14 cellular contexts compared by ENCODE assay signal in the genomic region with DNA sequence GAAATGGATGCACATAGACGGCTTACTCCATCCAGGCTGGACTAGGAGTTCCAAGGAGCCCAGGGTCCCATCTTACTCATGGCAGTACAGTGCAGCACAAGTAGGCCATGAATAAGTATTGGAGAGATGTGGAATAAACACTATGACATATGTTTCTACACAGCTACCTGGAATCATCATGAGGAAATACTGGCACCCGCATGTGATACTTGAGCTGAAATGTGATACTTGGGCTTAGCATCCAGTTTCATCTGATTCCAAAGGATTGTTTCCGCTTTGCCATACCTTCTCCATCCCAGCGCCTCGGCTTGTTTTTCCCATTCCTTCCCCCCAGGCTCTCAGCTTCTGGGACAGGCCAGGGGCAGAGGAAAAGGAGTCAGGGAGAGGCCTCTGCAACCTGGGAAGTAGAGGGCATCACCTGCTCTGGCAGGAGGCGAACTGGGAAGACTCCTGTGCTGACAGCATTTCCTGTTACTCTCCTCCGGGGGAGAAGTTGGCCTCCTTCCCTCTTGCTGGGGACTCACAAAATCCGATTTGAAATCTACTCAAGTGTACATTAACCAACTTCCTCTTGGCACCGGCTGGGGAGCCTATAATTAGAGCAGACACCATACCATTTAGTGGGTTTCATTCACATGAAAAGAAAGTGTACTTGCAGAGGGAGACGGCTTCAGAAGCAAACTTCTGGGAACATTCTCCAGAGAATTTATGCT.
DNase-seq lines count a peak whose midpoint lies in the region; ATAC-seq and TF ChIP-seq lines count a peak whose summit lies in the region.
"Had no signal": no experiment of that assay in that cellular context is flagged by ENCODE, and none has a peak within 500 bp of the region (broad histone marks: within the 10 kb centered on the region; RNA-seq: fewer than 3 reads in every experiment).

No MANE protein-coding gene starts in this region.

- H3K9ac ChIP-seq in SK-N-MC (ENCODE audit: insufficient read length) = no peak overlapping the region

- H3K9me3 ChIP-seq in SK-N-MC (ENCODE audit: low read depth, low read length) = no peaks in the 10 kb centered on the region
- H3K9me3 ChIP-seq in Peyer's patch = no peaks in the 10 kb centered on the region
- H3K9me3 ChIP-seq in effector memory CD4-positive, alpha-beta T cell (ENCODE audit: control insufficient read depth, low read length) = no peaks in the 10 kb centered on the region
- H3K9me3 ChIP-seq in CD4-positive, alpha-beta T cell (ENCODE audit: control insufficient read depth, low read length) = no peaks in the 10 kb centered on the region
- H3K9me3 ChIP-seq: uterus had no signal

- no peaks in the 10 kb centered on the region for H3K4me1 ChIP-seq in Peyer's patch
- no peaks in the 10 kb centered on the region for H3K4me1 ChIP-seq in effector memory CD4-positive, alpha-beta T cell (ENCODE audit: control insufficient read depth, insufficient read depth, low read length, poor library complexity, severe bottlenecking)
- H3K4me1 ChIP-seq: uterus had no signal

- H3K4me3 Mint-ChIP-seq in CD4-positive, alpha-beta T cell = no peak overlapping the region
- H3K4me3 Mint-ChIP-seq: activated CD4-positive, alpha-beta T cell treated with anti-CD3 and anti-CD28 coated beads, Interleukin-2, amount 10 ng/mL, durations not matched to agents 24 days and 14 days; memory B cell had no signal

- no peak for TF ChIP-seq POLR2A in Peyer's patch (IDR thresholded peaks at IDR 0.05)

- no peak for TF ChIP-seq CTCF in Peyer's patch (IDR thresholded peaks at IDR 0.05)
- no peak for TF ChIP-seq CTCF in CD4-positive, alpha-beta T cell (IDR thresholded peaks at IDR 0.05)

- peak; percentile 32 for DNase-seq in NCI-H510A treated with DMSO at 0.1 percent for 48 hours (lab: John Stamatoyannopoulos, UW)
- DNase-seq in NCI-H510A (lab: John Stamatoyannopoulos, UW) = no peak
- DNase-seq in NCI-H1092 treated with DMSO at 0.1 percent for 48 hours (lab: John Stamatoyannopoulos, UW) = peak; percentile 22
- peak; percentile 12 for DNase-seq in SK-N-MC (ENCODE audit: low read depth, low spot score)
- DNase-seq in mucosa of gallbladder (ENCODE audit: low spot score) = peak; percentile 37
- no peak for DNase-seq in Peyer's patch
- DNase-seq in effector memory CD4-positive, alpha-beta T cell = no peak
- DNase-seq in CD4-positive, alpha-beta T cell = no peak
- DNase-seq: activated CD4-positive, alpha-beta T cell treated with anti-CD3 and anti-CD28 coated beads, Interleukin-2, amount 10 ng/mL, durations not matched to agents 24 days and 14 days; activated gamma-delta T cell treated with Interleukin-2 at 50 U/mL for 16 hours; NCI-H187; uterus had no signal

- no peaks in the 10 kb centered on the region for H3K36me3 Mint-ChIP-seq in CD4-positive, alpha-beta T cell (ENCODE audit: low read depth)

- H3K36me3 ChIP-seq in SK-N-MC (ENCODE audit: insufficient read depth, low read length) = no peaks in the 10 kb centered on the region
- no peaks in the 10 kb centered on the region for H3K36me3 ChIP-seq in Peyer's patch
- no peaks in the 10 kb centered on the region for H3K36me3 ChIP-seq in effector memory CD4-positive, alpha-beta T cell (ENCODE audit: control insufficient read depth, insufficient read depth, low read length)
- H3K36me3 ChIP-seq: cardiac muscle cell, uterus had no signal

- H3K27ac ChIP-seq in SK-N-MC (no peak overlapping the region), Peyer's patch (no peak overlapping the region)
- H3K27ac ChIP-seq in effector memory CD4-positive, alpha-beta T cell (ENCODE audit: insufficient read depth, low read length, poor library complexity, severe bottlenecking) = no peak overlapping the region
- no peak overlapping the region for H3K27ac ChIP-seq in CD4-positive, alpha-beta T cell (ENCODE audit: low read depth, low read length)
- H3K27ac ChIP-seq: cardiac muscle cell, uterus had no signal

- H3K4me3 ChIP-seq in SK-N-MC (no peak overlapping the region), Peyer's patch (no peak overlapping the region)
- no peak overlapping the region for H3K4me3 ChIP-seq in effector memory CD4-positive, alpha-beta T cell (ENCODE audit: insufficient read depth, low read depth, low read length, poor library complexity, severe bottlenecking)
- H3K4me3 ChIP-seq: cardiac muscle cell, uterus had no signal

- POLR2A ChIA-PET in CD4-positive, alpha-beta T cell (lab: Charles Lee) = no interaction called here

- intact Hi-C loops in CD4-positive, alpha-beta T cell (cut with DNase I, micrococcal nuclease) = no loop called here

- no peak overlapping the region for H3K27ac Mint-ChIP-seq in CD4-positive, alpha-beta T cell
- H3K27ac Mint-ChIP-seq: activated CD4-positive, alpha-beta T cell treated with anti-CD3 and anti-CD28 coated beads, Interleukin-2, amount 10 ng/mL, durations not matched to agents 24 days and 14 days; memory B cell had no signal

- no peaks in the 10 kb centered on the region for H3K27me3 ChIP-seq in Peyer's patch
- H3K27me3 ChIP-seq in effector memory CD4-positive, alpha-beta T cell (replicated peaks; ENCODE audit: control insufficient read depth, insufficient read depth, low read length, poor library complexity, severe bottlenecking) = no peaks in the 10 kb centered on the region
- H3K27me3 ChIP-seq in CD4-positive, alpha-beta T cell (ENCODE audit: control insufficient read depth, insufficient read depth, low read length) = no peaks in the 10 kb centered on the region
- H3K27me3 ChIP-seq: cardiac muscle cell, uterus had no signal

- H3K27me3 Mint-ChIP-seq in CD4-positive, alpha-beta T cell = no peaks in the 10 kb centered on the region
- H3K27me3 Mint-ChIP-seq: activated CD4-positive, alpha-beta T cell treated with anti-CD3 and anti-CD28 coated beads, Interleukin-2, amount 10 ng/mL, durations not matched to agents 24 days and 14 days; memory B cell had no signal

- no peaks in the 10 kb centered on the region for H3K9me3 Mint-ChIP-seq in CD4-positive, alpha-beta T cell
- H3K9me3 Mint-ChIP-seq: activated CD4-positive, alpha-beta T cell treated with anti-CD3 and anti-CD28 coated beads, Interleukin-2, amount 10 ng/mL, durations not matched to agents 24 days and 14 days; memory B cell had no signal

- H3K4me1 Mint-ChIP-seq in CD4-positive, alpha-beta T cell (ENCODE audit: low read depth) = no peaks in the 10 kb centered on the region

- no peak for ATAC-seq in CD4-positive, alpha-beta T cell (ENCODE audit: poor library complexity)

- CTCF ChIA-PET in CD4-positive, alpha-beta T cell (lab: Charles Lee) = no interaction called here

Comparison
In these comparisons a context has a peak if more than half of its experiments do, and no peak if none do; other contexts are left out.
1. DNase-seq: peak in NCI-H510A treated with DMSO at 0.1 percent for 48 hours (single experiment), NCI-H1092 treated with DMSO at 0.1 percent for 48 hours (single experiment), SK-N-MC (single experiment) and mucosa of gallbladder (single experiment); none in NCI-H510A (single experiment), Peyer's patch (0 of 3), effector memory CD4-positive, alpha-beta T cell (0 of 3) and CD4-positive, alpha-beta T cell (0 of 10).